In genomic region chr12:16914853-16915252, GRCh38 we compare ENCODE assay signal across 29 cellular contexts.
"Had no signal": no experiment of that assay in that cellular context is flagged by ENCODE, and none has a peak within 500 bp of the region (broad histone marks: within the 10 kb centered on the region; RNA-seq: fewer than 3 reads in every experiment).

No MANE protein-coding gene starts in this region.

- DNase-seq: stimulated activated CD4-positive, alpha-beta T cell treated with anti-CD3 and anti-CD28 coated beads, Interleukin-2, amount 100 ng/mL, for 48 hours; stimulated activated CD4-positive, alpha-beta T cell treated with anti-CD3 and anti-CD28 coated beads, Interleukin-4, amount 100 ng/mL, for 1 hour; stimulated activated CD4-positive, alpha-beta T cell treated with anti-CD3 and anti-CD28 coated beads, Interleukin-4, amount 100 ng/mL, for 24 hours; stimulated activated CD4-positive, alpha-beta T cell treated with anti-CD3 and anti-CD28 coated beads, Interleukin-4, amount 100 ng/mL, for 4 hours; stimulated activated CD8-positive, alpha-beta memory T cell treated with anti-CD3 and anti-CD28 coated beads, Interleukin-4, amount 100 ng/mL, for 48 hours; stimulated activated naive B cell treated with anti-CD40 and anti-IgM and Interleukin-4, amounts not matched to agents 10 μg/mL and 1 μg/mL and 100 μg/mL, for 72 hours; stimulated activated naive CD4-positive, alpha-beta T cell; stimulated activated naive CD4-positive, alpha-beta T cell treated with Interleukin-2 at 50 U/mL for 16 hours; stimulated activated naive CD8-positive, alpha-beta T cell treated with anti-CD3 and anti-CD28 coated beads, Interleukin-15, amount 100 ng/mL, for 72 hours; stimulated activated naive CD8-positive, alpha-beta T cell treated with anti-CD3 and anti-CD28 coated beads, Interleukin-15, Interleukin-2, amounts not matched to agents 100 U/mL and 50 U/mL, for 24 hours; stomach; substantia nigra; testis; thyroid gland; tibial artery; transverse colon; trophoblast cell; upper lobe of left lung; upper lobe of right lung; uterus had no signal

- H3K36me3 ChIP-seq: stomach, suprapubic skin, thoracic aorta, thyroid gland, tibial artery, tibial nerve, transverse colon, upper lobe of left lung, upper lobe of right lung, uterus, vagina had no signal

- H3K4me1 ChIP-seq: stomach, suprapubic skin, testis, thyroid gland, tibial artery, tibial nerve, transverse colon, upper lobe of left lung, upper lobe of right lung, uterus, vagina had no signal

- H3K4me3 Mint-ChIP-seq: stimulated activated effector memory CD8-positive, alpha-beta T cell treated with anti-CD3 and anti-CD28 coated beads, Interleukin-12 subunit alpha, Interleukin-12 subunit beta, amount 100 ng/mL, for 72 hours; stimulated activated memory B cell treated with anti-CD40 and anti-IgM and Interleukin-4, amounts not matched to agents 10 μg/mL and 1 μg/mL and 100 μg/mL, for 72 hours; stimulated activated naive B cell treated with anti-CD40 and anti-IgM and Interleukin-4, amounts not matched to agents 10 μg/mL and 1 μg/mL and 100 μg/mL, for 72 hours; stimulated activated naive CD8-positive, alpha-beta T cell treated with anti-CD3 and anti-CD28 coated beads, Interleukin-15, amount 100 ng/mL, for 72 hours; stimulated activated naive CD8-positive, alpha-beta T cell treated with anti-CD3 and anti-CD28 coated beads, Interleukin-15, Interleukin-2, amounts not matched to agents 100 ng/mL and 50 ng/mL, for 24 hours; type B pancreatic cell had no signal

- H3K36me3 Mint-ChIP-seq: stimulated activated effector memory CD8-positive, alpha-beta T cell treated with anti-CD3 and anti-CD28 coated beads, Interleukin-12 subunit alpha, Interleukin-12 subunit beta, amount 100 ng/mL, for 72 hours; stimulated activated memory B cell treated with anti-CD40 and anti-IgM and Interleukin-4, amounts not matched to agents 10 μg/mL and 1 μg/mL and 100 μg/mL, for 72 hours; stimulated activated naive B cell treated with anti-CD40 and anti-IgM and Interleukin-4, amounts not matched to agents 10 μg/mL and 1 μg/mL and 100 μg/mL, for 72 hours; type B pancreatic cell had no signal

- ATAC-seq: stimulated activated effector memory CD8-positive, alpha-beta T cell treated with anti-CD3 and anti-CD28 coated beads, Interleukin-12 subunit alpha, Interleukin-12 subunit beta, amount 100 ng/mL, for 72 hours; stimulated activated memory B cell treated with anti-CD40 and anti-IgM and Interleukin-4, amounts not matched to agents 10 μg/mL and 1 μg/mL and 100 μg/mL, for 72 hours; stimulated activated naive B cell treated with anti-CD40 and anti-IgM and Interleukin-4, amounts not matched to agents 10 μg/mL and 1 μg/mL and 100 μg/mL, for 72 hours; stimulated activated naive CD8-positive, alpha-beta T cell treated with anti-CD3 and anti-CD28 coated beads, Interleukin-15, amount 100 ng/mL, for 72 hours; stimulated activated naive CD8-positive, alpha-beta T cell treated with anti-CD3 and anti-CD28 coated beads, Interleukin-15, Interleukin-2, amounts not matched to agents 100 U/mL and 50 U/mL, for 24 hours; upper lobe of right lung had no signal

- H3K4me1 Mint-ChIP-seq: stimulated activated effector memory CD8-positive, alpha-beta T cell treated with anti-CD3 and anti-CD28 coated beads, Interleukin-12 subunit alpha, Interleukin-12 subunit beta, amount 100 ng/mL, for 72 hours; stimulated activated memory B cell treated with anti-CD40 and anti-IgM and Interleukin-4, amounts not matched to agents 10 μg/mL and 1 μg/mL and 100 μg/mL, for 72 hours; stimulated activated naive B cell treated with anti-CD40 and anti-IgM and Interleukin-4, amounts not matched to agents 10 μg/mL and 1 μg/mL and 100 μg/mL, for 72 hours; stimulated activated naive CD8-positive, alpha-beta T cell treated with anti-CD3 and anti-CD28 coated beads, Interleukin-15, amount 100 ng/mL, for 72 hours had no signal

- H3K27me3 Mint-ChIP-seq: stimulated activated memory B cell treated with anti-CD40 and anti-IgM and Interleukin-4, amounts not matched to agents 10 μg/mL and 1 μg/mL and 100 μg/mL, for 72 hours; stimulated activated naive B cell treated with anti-CD40 and anti-IgM and Interleukin-4, amounts not matched to agents 10 μg/mL and 1 μg/mL and 100 μg/mL, for 72 hours; stimulated activated naive CD8-positive, alpha-beta T cell treated with anti-CD3 and anti-CD28 coated beads, Interleukin-15, amount 100 ng/mL, for 72 hours; stimulated activated naive CD8-positive, alpha-beta T cell treated with anti-CD3 and anti-CD28 coated beads, Interleukin-15, Interleukin-2, amounts not matched to agents 100 ng/mL and 50 ng/mL, for 24 hours had no signal

- H3K4me3 ChIP-seq: stomach, suprapubic skin, testis, thoracic aorta, thyroid gland, tibial artery, tibial nerve, transverse colon, upper lobe of left lung, upper lobe of right lung, uterus, vagina had no signal

- H3K9me3 ChIP-seq: testis, thoracic aorta, thyroid gland, tibial artery, transverse colon, upper lobe of left lung, upper lobe of right lung, uterus, vagina had no signal

- H3K27ac Mint-ChIP-seq: stimulated activated effector memory CD8-positive, alpha-beta T cell treated with anti-CD3 and anti-CD28 coated beads, Interleukin-12 subunit alpha, Interleukin-12 subunit beta, amount 100 ng/mL, for 72 hours; stimulated activated memory B cell treated with anti-CD40 and anti-IgM and Interleukin-4, amounts not matched to agents 10 μg/mL and 1 μg/mL and 100 μg/mL, for 72 hours; stimulated activated naive B cell treated with anti-CD40 and anti-IgM and Interleukin-4, amounts not matched to agents 10 μg/mL and 1 μg/mL and 100 μg/mL, for 72 hours; stimulated activated naive CD8-positive, alpha-beta T cell treated with anti-CD3 and anti-CD28 coated beads, Interleukin-15, amount 100 ng/mL, for 72 hours; stimulated activated naive CD8-positive, alpha-beta T cell treated with anti-CD3 and anti-CD28 coated beads, Interleukin-15, Interleukin-2, amounts not matched to agents 100 ng/mL and 50 ng/mL, for 24 hours; type B pancreatic cell had no signal

- FAIRE-seq: urothelium cell line had no signal

- H3K27me3 ChIP-seq: stomach, suprapubic skin, testis, thyroid gland, tibial artery, tibial nerve, transverse colon, upper lobe of left lung, upper lobe of right lung, uterus, vagina had no signal

- H3K27ac ChIP-seq: stomach, suprapubic skin, testis, thoracic aorta, thyroid gland, tibial artery, tibial nerve, transverse colon, upper lobe of left lung, upper lobe of right lung, uterus, vagina had no signal

- H3K9me3 Mint-ChIP-seq: type B pancreatic cell had no signal
